In genomic region chr19:41994994-41995958, GRCh38 we compare ENCODE assay signal across 1 cellular context.
TF ChIP-seq lines count a peak whose summit lies in the region.

No MANE protein-coding gene starts in this region.

TF ChIP-seq in HEK293, 187 proteins besides CTCF, POLR2A, EP300 and RAD21 (continued from another document and continues in another):
- TF ChIP-seq, protein P1, sequence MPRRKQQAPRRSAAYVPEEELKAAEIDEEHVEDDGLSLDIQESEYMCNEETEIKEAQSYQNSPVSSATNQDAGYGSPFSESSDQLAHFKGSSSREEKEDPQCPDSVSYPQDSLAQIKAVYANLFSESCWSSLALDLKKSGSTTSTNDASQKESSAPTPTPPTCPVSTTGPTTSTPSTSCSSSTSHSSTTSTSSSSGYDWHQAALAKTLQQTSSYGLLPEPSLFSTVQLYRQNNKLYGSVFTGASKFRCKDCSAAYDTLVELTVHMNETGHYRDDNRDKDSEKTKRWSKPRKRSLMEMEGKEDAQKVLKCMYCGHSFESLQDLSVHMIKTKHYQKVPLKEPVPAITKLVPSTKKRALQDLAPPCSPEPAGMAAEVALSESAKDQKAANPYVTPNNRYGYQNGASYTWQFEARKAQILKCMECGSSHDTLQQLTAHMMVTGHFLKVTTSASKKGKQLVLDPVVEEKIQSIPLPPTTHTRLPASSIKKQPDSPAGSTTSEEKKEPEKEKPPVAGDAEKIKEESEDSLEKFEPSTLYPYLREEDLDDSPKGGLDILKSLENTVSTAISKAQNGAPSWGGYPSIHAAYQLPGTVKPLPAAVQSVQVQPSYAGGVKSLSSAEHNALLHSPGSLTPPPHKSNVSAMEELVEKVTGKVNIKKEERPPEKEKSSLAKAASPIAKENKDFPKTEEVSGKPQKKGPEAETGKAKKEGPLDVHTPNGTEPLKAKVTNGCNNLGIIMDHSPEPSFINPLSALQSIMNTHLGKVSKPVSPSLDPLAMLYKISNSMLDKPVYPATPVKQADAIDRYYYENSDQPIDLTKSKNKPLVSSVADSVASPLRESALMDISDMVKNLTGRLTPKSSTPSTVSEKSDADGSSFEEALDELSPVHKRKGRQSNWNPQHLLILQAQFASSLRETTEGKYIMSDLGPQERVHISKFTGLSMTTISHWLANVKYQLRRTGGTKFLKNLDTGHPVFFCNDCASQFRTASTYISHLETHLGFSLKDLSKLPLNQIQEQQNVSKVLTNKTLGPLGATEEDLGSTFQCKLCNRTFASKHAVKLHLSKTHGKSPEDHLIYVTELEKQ (tag by site-specific recombination; IDR thresholded peaks at IDR 0.05; ENCODE audit: borderline replicate concordance): no peak
- TF ChIP-seq ZNF121 (tag by site-specific recombination; IDR thresholded peaks at IDR 0.05) (0 out of 2 replicates have a peak, but pooled peaks have one; percentile 62), ZNF16 (tag by site-specific recombination; IDR thresholded peaks at IDR 0.05; ENCODE audit: low read depth) (no peak), ZIC2 (tag by site-specific recombination; IDR thresholded peaks at IDR 0.05) (no peak), ZNF248 (tag by site-specific recombination; IDR thresholded peaks at IDR 0.05) (0 out of 2 replicates have a peak, but pooled peaks have one; percentile 12), ZNF423 (tag by site-specific recombination; IDR thresholded peaks at IDR 0.05) (no peak), PRDM2 (tag by site-specific recombination; IDR thresholded peaks at IDR 0.05; ENCODE audit: borderline replicate concordance) (no peak), ZNF112 (tag by site-specific recombination; IDR thresholded peaks at IDR 0.05) (0 out of 2 replicates have a peak, but pooled peaks have one; percentile 11), ZNF174 (tag by site-specific recombination; IDR thresholded peaks at IDR 0.05) (no peak), ZNF776 (tag by site-specific recombination; IDR thresholded peaks at IDR 0.05; ENCODE audit: borderline replicate concordance) (no peak), ZNF274 (IDR thresholded peaks at IDR 0.05; ENCODE audit: low read length) (no peak), ZNF274 (tag by site-specific recombination; IDR thresholded peaks at IDR 0.05; ENCODE audit: borderline replicate concordance) (no peak; the same call in 1 of the 2 replicates), ZNF510 (tag by site-specific recombination; IDR thresholded peaks at IDR 0.05; ENCODE audit: insufficient replicate concordance) (no peak), ZNF202 (tag by site-specific recombination; IDR thresholded peaks at IDR 0.05; ENCODE audit: borderline replicate concordance) (no peak), ZNF311 (tag by site-specific recombination; IDR thresholded peaks at IDR 0.05; ENCODE audit: borderline replicate concordance) (peak; percentile 75; the same call in 1 of the 2 replicates), ZNF426 (tag by site-specific recombination; IDR thresholded peaks at IDR 0.05) (no peak), ZNF626 (tag by site-specific recombination; IDR thresholded peaks at IDR 0.05) (no peak), ZNF2 (tag by site-specific recombination; IDR thresholded peaks at IDR 0.05) (no peak), KLF16 (tag by site-specific recombination; IDR thresholded peaks at IDR 0.05) (no peak), ZNF561 (tag by site-specific recombination; IDR thresholded peaks at IDR 0.05; ENCODE audit: borderline replicate concordance) (no peak), EGR2 (tag by site-specific recombination; IDR thresholded peaks at IDR 0.05; ENCODE audit: low read depth) (peak; percentile 93), ZNF600 (tag by site-specific recombination; IDR thresholded peaks at IDR 0.05) (0 out of 2 replicates have a peak, but pooled peaks have one; percentile 12), ZNF549 (tag by site-specific recombination; IDR thresholded peaks at IDR 0.05) (no peak), ATF2 (tag by site-specific recombination; IDR thresholded peaks at IDR 0.05; ENCODE audit: low read depth) (no peak), ZNF175 (tag by site-specific recombination; IDR thresholded peaks at IDR 0.05) (no peak), ZNF658 (tag by site-specific recombination; IDR thresholded peaks at IDR 0.05) (0 out of 2 replicates have a peak, but pooled peaks have one; percentile 13), ZBTB17 (tag by site-specific recombination; IDR thresholded peaks at IDR 0.05) (no peak), ZNF211 (tag by site-specific recombination; IDR thresholded peaks at IDR 0.05; ENCODE audit: low read depth) (no peak), ZBTB8A (tag by site-specific recombination; IDR thresholded peaks at IDR 0.05) (no peak), ZNF514 (tag by site-specific recombination; IDR thresholded peaks at IDR 0.05) (no peak), ZNF398 (tag by site-specific recombination; IDR thresholded peaks at IDR 0.05) (no peak; the same call in 1 of the 2 replicates), ZNF629 (tag by site-specific recombination; IDR thresholded peaks at IDR 0.05) (no peak), ZNF157 (tag by site-specific recombination; IDR thresholded peaks at IDR 0.05) (no peak), TRIM28 (IDR thresholded peaks at IDR 0.05; ENCODE audit: borderline replicate concordance, low read length) (no peak), HOXD13 (CRISPR knock-in tag; IDR thresholded peaks at IDR 0.05; ENCODE audit: borderline replicate concordance) (no peak), ZSCAN23 (tag by site-specific recombination; IDR thresholded peaks at IDR 0.05) (no peak), KLF7 (tag by site-specific recombination; IDR thresholded peaks at IDR 0.05; ENCODE audit: borderline replicate concordance) (no peak), SP7 (tag by site-specific recombination; IDR thresholded peaks at IDR 0.05) (no peak), MEIS1 (CRISPR knock-in tag; IDR thresholded peaks at IDR 0.05; ENCODE audit: borderline replicate concordance) (no peak), ZNF138 (tag by site-specific recombination; IDR thresholded peaks at IDR 0.05; ENCODE audit: borderline replicate concordance) (no peak)
- TF ChIP-seq, protein P2, sequence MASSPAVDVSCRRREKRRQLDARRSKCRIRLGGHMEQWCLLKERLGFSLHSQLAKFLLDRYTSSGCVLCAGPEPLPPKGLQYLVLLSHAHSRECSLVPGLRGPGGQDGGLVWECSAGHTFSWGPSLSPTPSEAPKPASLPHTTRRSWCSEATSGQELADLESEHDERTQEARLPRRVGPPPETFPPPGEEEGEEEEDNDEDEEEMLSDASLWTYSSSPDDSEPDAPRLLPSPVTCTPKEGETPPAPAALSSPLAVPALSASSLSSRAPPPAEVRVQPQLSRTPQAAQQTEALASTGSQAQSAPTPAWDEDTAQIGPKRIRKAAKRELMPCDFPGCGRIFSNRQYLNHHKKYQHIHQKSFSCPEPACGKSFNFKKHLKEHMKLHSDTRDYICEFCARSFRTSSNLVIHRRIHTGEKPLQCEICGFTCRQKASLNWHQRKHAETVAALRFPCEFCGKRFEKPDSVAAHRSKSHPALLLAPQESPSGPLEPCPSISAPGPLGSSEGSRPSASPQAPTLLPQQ (tag by site-specific recombination; IDR thresholded peaks at IDR 0.05): no peak
- TF ChIP-seq, protein P3, sequence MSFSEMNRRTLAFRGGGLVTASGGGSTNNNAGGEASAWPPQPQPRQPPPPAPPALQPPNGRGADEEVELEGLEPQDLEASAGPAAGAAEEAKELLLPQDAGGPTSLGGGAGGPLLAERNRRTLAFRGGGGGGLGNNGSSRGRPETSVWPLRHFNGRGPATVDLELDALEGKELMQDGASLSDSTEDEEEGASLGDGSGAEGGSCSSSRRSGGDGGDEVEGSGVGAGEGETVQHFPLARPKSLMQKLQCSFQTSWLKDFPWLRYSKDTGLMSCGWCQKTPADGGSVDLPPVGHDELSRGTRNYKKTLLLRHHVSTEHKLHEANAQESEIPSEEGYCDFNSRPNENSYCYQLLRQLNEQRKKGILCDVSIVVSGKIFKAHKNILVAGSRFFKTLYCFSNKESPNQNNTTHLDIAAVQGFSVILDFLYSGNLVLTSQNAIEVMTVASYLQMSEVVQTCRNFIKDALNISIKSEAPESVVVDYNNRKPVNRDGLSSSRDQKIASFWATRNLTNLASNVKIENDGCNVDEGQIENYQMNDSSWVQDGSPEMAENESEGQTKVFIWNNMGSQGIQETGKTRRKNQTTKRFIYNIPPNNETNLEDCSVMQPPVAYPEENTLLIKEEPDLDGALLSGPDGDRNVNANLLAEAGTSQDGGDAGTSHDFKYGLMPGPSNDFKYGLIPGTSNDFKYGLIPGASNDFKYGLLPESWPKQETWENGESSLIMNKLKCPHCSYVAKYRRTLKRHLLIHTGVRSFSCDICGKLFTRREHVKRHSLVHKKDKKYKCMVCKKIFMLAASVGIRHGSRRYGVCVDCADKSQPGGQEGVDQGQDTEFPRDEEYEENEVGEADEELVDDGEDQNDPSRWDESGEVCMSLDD (tag by site-specific recombination; IDR thresholded peaks at IDR 0.05): 0 out of 2 replicates have a peak, but pooled peaks have one; percentile 31
- TF ChIP-seq, protein P4, sequence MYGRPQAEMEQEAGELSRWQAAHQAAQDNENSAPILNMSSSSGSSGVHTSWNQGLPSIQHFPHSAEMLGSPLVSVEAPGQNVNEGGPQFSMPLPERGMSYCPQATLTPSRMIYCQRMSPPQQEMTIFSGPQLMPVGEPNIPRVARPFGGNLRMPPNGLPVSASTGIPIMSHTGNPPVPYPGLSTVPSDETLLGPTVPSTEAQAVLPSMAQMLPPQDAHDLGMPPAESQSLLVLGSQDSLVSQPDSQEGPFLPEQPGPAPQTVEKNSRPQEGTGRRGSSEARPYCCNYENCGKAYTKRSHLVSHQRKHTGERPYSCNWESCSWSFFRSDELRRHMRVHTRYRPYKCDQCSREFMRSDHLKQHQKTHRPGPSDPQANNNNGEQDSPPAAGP (tag by site-specific recombination; IDR thresholded peaks at IDR 0.05): no peak
- TF ChIP-seq, protein P5, sequence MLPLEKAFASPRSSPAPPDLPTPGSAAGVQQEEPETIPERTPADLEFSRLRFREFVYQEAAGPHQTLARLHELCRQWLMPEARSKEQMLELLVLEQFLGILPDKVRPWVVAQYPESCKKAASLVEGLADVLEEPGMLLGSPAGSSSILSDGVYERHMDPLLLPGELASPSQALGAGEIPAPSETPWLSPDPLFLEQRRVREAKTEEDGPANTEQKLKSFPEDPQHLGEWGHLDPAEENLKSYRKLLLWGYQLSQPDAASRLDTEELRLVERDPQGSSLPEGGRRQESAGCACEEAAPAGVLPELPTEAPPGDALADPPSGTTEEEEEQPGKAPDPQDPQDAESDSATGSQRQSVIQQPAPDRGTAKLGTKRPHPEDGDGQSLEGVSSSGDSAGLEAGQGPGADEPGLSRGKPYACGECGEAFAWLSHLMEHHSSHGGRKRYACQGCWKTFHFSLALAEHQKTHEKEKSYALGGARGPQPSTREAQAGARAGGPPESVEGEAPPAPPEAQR (tag by site-specific recombination; IDR thresholded peaks at IDR 0.05): 0 out of 2 replicates have a peak, but pooled peaks have one; percentile 9
